8 cellular contexts compared by ENCODE assay signal in the genomic region with DNA sequence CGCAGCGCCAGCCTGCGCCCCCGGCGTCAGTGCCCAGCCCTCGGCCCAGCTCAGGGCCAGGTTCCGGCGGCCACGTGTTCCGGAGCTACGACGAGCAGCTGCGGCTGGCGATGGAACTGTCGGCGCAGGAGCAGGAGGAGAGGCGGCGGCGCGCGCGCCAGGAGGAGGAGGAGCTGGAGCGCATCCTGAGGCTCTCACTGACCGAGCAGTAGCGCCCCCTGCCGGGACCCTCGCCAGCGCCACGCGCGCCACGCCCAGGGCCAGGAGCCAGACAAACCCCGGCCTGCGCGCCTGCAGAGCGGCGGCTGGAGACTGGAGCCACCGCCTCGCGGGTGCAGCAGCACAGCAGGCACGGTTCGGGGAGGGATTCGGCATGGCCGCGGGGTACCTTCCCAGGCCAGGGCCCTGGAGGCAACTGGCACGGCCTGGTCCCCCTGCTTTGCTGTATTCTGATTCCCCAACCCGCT. TPM values are rescaled to one million over a fixed set of nuclear protein-coding genes. Genes with fewer than 3 reads are reported as not detected.
DNase-seq lines count a peak whose midpoint lies in the region; ATAC-seq and TF ChIP-seq lines count a peak whose summit lies in the region.

No MANE protein-coding gene starts in this region.

- WGBS in thyroid gland, 2 donors = 0% methylated on average over 2 of the region's 47 CpGs

- H3K27ac Mint-ChIP-seq in activated naive CD8-positive, alpha-beta T cell treated with anti-CD3 and anti-CD28 coated beads, Interleukin-2, amount 50 U/mL, for 24 hours = no peak overlapping the region
- no peak overlapping the region for H3K27ac Mint-ChIP-seq in progenitor cell of endocrine pancreas

- no peaks in the 10 kb centered on the region for H3K36me3 Mint-ChIP-seq in activated naive CD8-positive, alpha-beta T cell treated with anti-CD3 and anti-CD28 coated beads, Interleukin-2, amount 50 U/mL, for 24 hours (ENCODE audit: low read depth)
- no peaks in the 10 kb centered on the region for H3K36me3 Mint-ChIP-seq in progenitor cell of endocrine pancreas (ENCODE audit: insufficient read depth)

- H3K4me1 Mint-ChIP-seq in activated naive CD8-positive, alpha-beta T cell treated with anti-CD3 and anti-CD28 coated beads, Interleukin-2, amount 50 U/mL, for 24 hours = peaks cover 43% of the 10 kb centered on the region
- H3K4me1 Mint-ChIP-seq in progenitor cell of endocrine pancreas (ENCODE audit: low read depth) = peaks cover 5% of the 10 kb centered on the region

- DNase-seq in GM03348 (ENCODE audit: low spot score) = peak; percentile 92
- peak; percentile 61 for DNase-seq in RWPE2 (ENCODE audit: low spot score)
- peak; percentile 99 for DNase-seq in activated naive CD8-positive, alpha-beta T cell treated with anti-CD3 and anti-CD28 coated beads, Interleukin-2, amount 50 U/mL, for 24 hours
- peak; percentile 99 for DNase-seq in left ventricle myocardium superior
- DNase-seq in progenitor cell of endocrine pancreas (ENCODE audit: low spot score, unreplicated experiment) = peak; percentile 88
- peak; percentile 96 to 97 for DNase-seq in thyroid gland

- H3K9me3 Mint-ChIP-seq in activated naive CD8-positive, alpha-beta T cell treated with anti-CD3 and anti-CD28 coated beads, Interleukin-2, amount 50 U/mL, for 24 hours = no peaks in the 10 kb centered on the region
- no peaks in the 10 kb centered on the region for H3K9me3 Mint-ChIP-seq in progenitor cell of endocrine pancreas (ENCODE audit: low read depth)

- H3K4me3 Mint-ChIP-seq in activated naive CD8-positive, alpha-beta T cell treated with anti-CD3 and anti-CD28 coated beads, Interleukin-2, amount 50 U/mL, for 24 hours = no peak overlapping the region
- no peak overlapping the region for H3K4me3 Mint-ChIP-seq in progenitor cell of endocrine pancreas (ENCODE audit: low read depth)

- H3K9me3 ChIP-seq in RWPE2 (ENCODE audit: severe bottlenecking) (no peaks in the 10 kb centered on the region), thyroid gland (no peaks in the 10 kb centered on the region)

- H3K4me1 ChIP-seq in RWPE2 (ENCODE audit: insufficient read depth, poor library complexity, severe bottlenecking) = no peaks in the 10 kb centered on the region
- H3K4me1 ChIP-seq in thyroid gland = peaks cover 47 to 49% of the 10 kb centered on the region in 2 donors

- TF ChIP-seq CTCF in RWPE2 (IDR thresholded peaks at IDR 0.05; ENCODE audit: poor library complexity, severe bottlenecking) (peak; percentile 38), progenitor cell of endocrine pancreas (IDR thresholded peaks at IDR 0.05; ENCODE audit: unreplicated experiment) (peak; percentile 82), thyroid gland (IDR thresholded peaks at IDR 0.05) (peak; percentile 34 to 95 (median 86))

- H3K36me3 ChIP-seq in RWPE2 (ENCODE audit: low read depth) = no peaks in the 10 kb centered on the region
- no peaks in the 10 kb centered on the region for H3K36me3 ChIP-seq in thyroid gland

- ATAC-seq in RWPE2 (ENCODE audit: low read depth) = no peak
- ATAC-seq in activated naive CD8-positive, alpha-beta T cell treated with anti-CD3 and anti-CD28 coated beads, Interleukin-2, amount 50 U/mL, for 24 hours = peak; percentile 48
- ATAC-seq in left ventricle myocardium superior = peak; percentile 80
- ATAC-seq in HG03025 (IDR thresholded peaks at IDR 0.05; ENCODE audit: low FRiP score, unreplicated experiment) = no peak
- ATAC-seq in HG02973 (IDR thresholded peaks at IDR 0.05; ENCODE audit: unreplicated experiment) = no peak

- H3K4me3 ChIP-seq in RWPE2 (ENCODE audit: severe bottlenecking) (no peak overlapping the region), thyroid gland (replicated peaks in 1 of 3) (peak overlapping the region in 1 of 3 donors; percentile 20)

- intact Hi-C loops in left ventricle myocardium superior (cut with micrococcal nuclease) = no loop called here
- intact Hi-C loops in thyroid gland (cut with DNase I) = no loop called here

- H3K27me3 ChIP-seq in RWPE2 (ENCODE audit: insufficient read depth, poor library complexity, severe bottlenecking) = peaks cover 6% of the 10 kb centered on the region
- no peaks in the 10 kb centered on the region for H3K27me3 ChIP-seq in thyroid gland

- peak in 1 of 2 donors; percentile 45 for TF ChIP-seq POLR2A in thyroid gland (IDR thresholded peaks at IDR 0.05)

- H3K27me3 Mint-ChIP-seq in activated naive CD8-positive, alpha-beta T cell treated with anti-CD3 and anti-CD28 coated beads, Interleukin-2, amount 50 U/mL, for 24 hours = no peaks in the 10 kb centered on the region
- H3K27me3 Mint-ChIP-seq in progenitor cell of endocrine pancreas = peaks cover 53% of the 10 kb centered on the region

- no peak overlapping the region for H3K27ac ChIP-seq in RWPE2 (ENCODE audit: poor library complexity, severe bottlenecking)
- no peak overlapping the region for H3K27ac ChIP-seq in thyroid gland

RNA-seq across cellular contexts. Expression of a gene that starts 9.3 kb away (rescaled TPM):
- 104 TPM for total RNA-seq in left ventricle myocardium superior
- total RNA-seq in progenitor cell of endocrine pancreas = 0.27 TPM in 1 of 2 replicates, not detected in the other
- total RNA-seq in thyroid gland = 100 to 1,000 TPM in 2 of 4 donors, 10 to 100 TPM in 2; 65.3 to 161 (median 99.2) TPM

RNA-seq across cellular contexts. Expression of a gene that starts 20.5 kb away (rescaled TPM):
- total RNA-seq in left ventricle myocardium superior = 8.3 TPM
- total RNA-seq in progenitor cell of endocrine pancreas = 22.8 and 27.5 TPM in 2 replicates
- total RNA-seq in thyroid gland = 1 to 10 TPM; 1.6 to 5.8 (median 3.1) TPM

RNA-seq across cellular contexts. Expression of a gene that starts 24.0 kb away (rescaled TPM):
- total RNA-seq in left ventricle myocardium superior (31.5 TPM), progenitor cell of endocrine pancreas (51.6 and 54.9 TPM in 2 replicates), thyroid gland (10 to 100 TPM; 35.7 to 71.7 (median 42.4) TPM)

RNA-seq across cellular contexts. Expression of a gene that starts 44.9 kb away (rescaled TPM):
- total RNA-seq in left ventricle myocardium superior (40.1 TPM), progenitor cell of endocrine pancreas (39.7 and 40.2 TPM in 2 replicates), thyroid gland (10 to 100 TPM; 54.7 to 79.0 (median 57.4) TPM)

RNA-seq across cellular contexts. Expression of a gene that starts 46.6 kb away (rescaled TPM):
- total RNA-seq in left ventricle myocardium superior (6.4 TPM), progenitor cell of endocrine pancreas (5.3 and 5.4 TPM in 2 replicates), thyroid gland (10 to 100 TPM; 11.6 to 19.8 (median 13.0) TPM)

Comparison
In these comparisons a context has a peak if more than half of its experiments do, and no peak if none do; other contexts are left out.
1. ATAC-seq: peak in activated naive CD8-positive, alpha-beta T cell treated with anti-CD3 and anti-CD28 coated beads, Interleukin-2, amount 50 U/mL, for 24 hours (single experiment) and left ventricle myocardium superior (single experiment); none in RWPE2 (single experiment), HG03025 (single experiment) and HG02973 (single experiment).
2. RNA of a gene that starts 9.3 kb away (total RNA-seq): 65.3 to 161 TPM in thyroid gland and 104 TPM in left ventricle myocardium superior (single experiment); 0.27 TPM in progenitor cell of endocrine pancreas; every median in the first group is over 10 times any median in the second.
3. Peak in every context shown above with its lines, with median percentiles within 50 percentile points of each other: DNase-seq and CTCF ChIP-seq.